23 cellular contexts compared by ENCODE assay signal in genomic region chr7:1868400-1869165, GRCh38.
"Had no signal": no experiment of that assay in that cellular context is flagged by ENCODE, and none has a peak within 500 bp of the region (broad histone marks: within the 10 kb centered on the region; RNA-seq: fewer than 3 reads in every experiment).

No MANE protein-coding gene starts in this region.

- H3K9ac ChIP-seq: KMS-11, SK-N-SH had no signal

- H3K27ac ChIP-seq: KMS-11 had no signal

- DNase-seq: Kasumi-1, MM.1S, MV-4-11, NCI-H1048, NCI-H1105, NCI-H1417 treated with DMSO at 0.1 percent for 48 hours, NCI-H146, NCI-H1694 treated with DMSO at 0.1 percent for 48 hours, NCI-H1930, NCI-H2081 treated with DMSO at 0.1 percent for 48 hours, NCI-H2171, NCI-H226, NCI-H446, NCI-H510A, NCI-H524 treated with DMSO at 0.1 percent for 48 hours, NCI-H69, NCI-H774, RPMI8226, SHP77, SK-N-SH, SW 1271 had no signal

- H3K4me2 ChIP-seq: KMS-11, SK-N-SH had no signal

- FAIRE-seq: RCC 7860 had no signal

- H3K9me3 ChIP-seq: SK-N-SH had no signal
